Comparison of ENCODE assay signal across 2 cellular contexts in the genomic region with DNA sequence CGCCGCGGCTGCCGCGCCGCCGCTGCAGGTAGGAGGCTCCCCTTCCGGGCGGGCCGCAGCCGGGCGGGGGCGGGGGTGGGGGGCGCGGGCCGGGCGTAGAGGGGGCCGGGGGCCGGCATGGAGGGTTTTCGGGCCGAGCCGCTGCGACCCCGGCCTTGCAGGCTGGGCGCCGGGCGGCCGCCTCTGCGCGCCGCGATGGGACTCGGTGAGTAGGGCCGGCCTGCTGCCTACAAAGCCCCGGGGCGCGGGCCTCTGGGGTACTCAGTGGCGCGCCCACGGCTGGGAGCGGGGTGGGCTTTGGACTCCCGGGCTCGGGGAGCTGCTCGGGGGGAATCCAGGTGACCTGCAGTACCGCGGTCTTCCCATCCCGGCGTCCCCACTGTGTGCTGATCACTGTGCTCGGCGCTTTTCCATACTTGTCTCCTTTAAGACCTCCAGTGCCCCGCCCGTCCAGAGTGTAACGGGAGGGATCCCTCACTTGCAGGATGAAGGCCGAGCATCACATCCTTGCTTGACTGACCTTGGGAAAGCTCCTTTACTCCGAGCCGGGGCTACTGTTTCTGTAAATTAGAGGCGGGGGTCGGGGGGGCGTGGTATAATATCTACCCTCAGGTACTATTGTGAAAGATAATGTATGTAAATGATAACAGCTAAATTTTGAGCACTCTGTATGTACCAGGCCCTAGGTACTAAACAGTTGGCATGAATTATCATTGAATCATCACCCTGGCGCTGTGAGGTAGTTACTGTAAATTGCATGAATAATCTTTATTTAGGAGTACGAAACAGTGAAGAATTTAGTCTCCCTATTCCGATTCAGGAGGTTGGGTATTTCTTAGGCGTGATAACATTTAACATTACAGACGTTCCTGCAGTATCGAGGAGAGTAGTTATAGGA.
TF ChIP-seq lines count a peak whose summit lies in the region.

No MANE protein-coding gene starts in this region.

TF ChIP-seq in GM23338, 12 proteins besides CTCF, POLR2A, EP300 and RAD21:
- TF ChIP-seq EZH2 (IDR thresholded peaks at IDR 0.05; ENCODE audit: low read depth, unreplicated experiment) = no peak
- 0 out of 2 replicates have a peak, but pooled peaks have one; percentile 31 for TF ChIP-seq POLR2AphosphoS5 (IDR thresholded peaks at IDR 0.05; ENCODE audit: low read depth)

TF ChIP-seq in HepG2, 621 proteins besides CTCF, POLR2A, EP300 and RAD21 (continues in another document):
- TF ChIP-seq PTBP1 (IDR thresholded peaks at IDR 0.05; ENCODE audit: low read depth, low read length, poor library complexity, severe bottlenecking) (no peak), RORA (CRISPR knock-in tag; IDR thresholded peaks at IDR 0.05) (no peak), SALL2 (CRISPR knock-in tag; IDR thresholded peaks at IDR 0.05) (no peak), SMAD3 (CRISPR knock-in tag; IDR thresholded peaks at IDR 0.05) (no peak), ZNF460 (CRISPR knock-in tag; IDR thresholded peaks at IDR 0.05; ENCODE audit: borderline replicate concordance) (no peak), RFX5 (IDR thresholded peaks at IDR 0.05; ENCODE audit: low read depth, low read length) (no peak), ZNF703 (CRISPR knock-in tag; IDR thresholded peaks at IDR 0.05; ENCODE audit: borderline replicate concordance) (no peak), ATF7 (IDR thresholded peaks at IDR 0.05) (no peak), ATF7 (CRISPR knock-in tag; IDR thresholded peaks at IDR 0.05) (no peak), BORCS8-MEF2B (CRISPR knock-in tag; IDR thresholded peaks at IDR 0.05) (0 out of 2 replicates have a peak, but pooled peaks have one; percentile 25), GATAD2A (CRISPR knock-in tag; IDR thresholded peaks at IDR 0.05) (no peak), ZKSCAN1 (IDR thresholded peaks at IDR 0.05; ENCODE audit: low read length) (peak; percentile 75), FOXO4 (CRISPR knock-in tag; conservative IDR thresholded peaks at IDR 0.05) (no peak), ZNF776 (CRISPR knock-in tag; IDR thresholded peaks at IDR 0.05) (no peak), ZNF3 (CRISPR knock-in tag; IDR thresholded peaks at IDR 0.05) (no peak), ZNF251 (CRISPR knock-in tag; IDR thresholded peaks at IDR 0.05) (no peak), ATF5 (CRISPR knock-in tag; IDR thresholded peaks at IDR 0.05; ENCODE audit: low read depth) (no peak), MBNL3 (CRISPR knock-in tag; conservative IDR thresholded peaks at IDR 0.05) (no peak), NPAS2 (CRISPR knock-in tag; IDR thresholded peaks at IDR 0.05; ENCODE audit: borderline replicate concordance) (no peak), ZFAT (CRISPR knock-in tag; conservative IDR thresholded peaks at IDR 0.05) (no peak), WIZ (CRISPR knock-in tag; IDR thresholded peaks at IDR 0.05) (no peak), DNMT3B (CRISPR knock-in tag; conservative IDR thresholded peaks at IDR 0.05) (no peak), ZFP41 (CRISPR knock-in tag; IDR thresholded peaks at IDR 0.05; ENCODE audit: borderline replicate concordance) (no peak), ZNF34 (CRISPR knock-in tag; IDR thresholded peaks at IDR 0.05; ENCODE audit: borderline replicate concordance) (no peak), HMGA1 (CRISPR knock-in tag; conservative IDR thresholded peaks at IDR 0.05) (no peak), THAP7 (CRISPR knock-in tag; IDR thresholded peaks at IDR 0.05) (no peak), PHF8 (CRISPR knock-in tag; IDR thresholded peaks at IDR 0.05) (peak; percentile 64; the same call in 1 of the 2 replicates), PREB (CRISPR knock-in tag; IDR thresholded peaks at IDR 0.05) (no peak), TEAD3 (CRISPR knock-in tag; optimal IDR thresholded peaks at IDR 0.05; ENCODE audit: borderline replicate concordance) (no peak), ZNF274 (CRISPR knock-in tag; IDR thresholded peaks at IDR 0.05) (peak; percentile 49; the same call in 1 of the 2 replicates), SNAI1 (CRISPR knock-in tag; IDR thresholded peaks at IDR 0.05; ENCODE audit: borderline replicate concordance) (no peak), CENPT (CRISPR knock-in tag; IDR thresholded peaks at IDR 0.05; ENCODE audit: low read depth) (no peak), YY1 (IDR thresholded peaks at IDR 0.05; ENCODE audit: insufficient read depth, insufficient replicate concordance, low read depth, low read length) (peak; percentile 26), ZNF768 (CRISPR knock-in tag; IDR thresholded peaks at IDR 0.05) (0 out of 2 replicates have a peak, but pooled peaks have one; percentile 43), ZFP37 (CRISPR knock-in tag; IDR thresholded peaks at IDR 0.05; ENCODE audit: borderline replicate concordance) (no peak), KDM1A (CRISPR knock-in tag; IDR thresholded peaks at IDR 0.05) (no peak), RERE (CRISPR knock-in tag; IDR thresholded peaks at IDR 0.05; ENCODE audit: low read depth) (no peak), NFYC (CRISPR knock-in tag; IDR thresholded peaks at IDR 0.05) (no peak)
- TF ChIP-seq, protein P1, sequence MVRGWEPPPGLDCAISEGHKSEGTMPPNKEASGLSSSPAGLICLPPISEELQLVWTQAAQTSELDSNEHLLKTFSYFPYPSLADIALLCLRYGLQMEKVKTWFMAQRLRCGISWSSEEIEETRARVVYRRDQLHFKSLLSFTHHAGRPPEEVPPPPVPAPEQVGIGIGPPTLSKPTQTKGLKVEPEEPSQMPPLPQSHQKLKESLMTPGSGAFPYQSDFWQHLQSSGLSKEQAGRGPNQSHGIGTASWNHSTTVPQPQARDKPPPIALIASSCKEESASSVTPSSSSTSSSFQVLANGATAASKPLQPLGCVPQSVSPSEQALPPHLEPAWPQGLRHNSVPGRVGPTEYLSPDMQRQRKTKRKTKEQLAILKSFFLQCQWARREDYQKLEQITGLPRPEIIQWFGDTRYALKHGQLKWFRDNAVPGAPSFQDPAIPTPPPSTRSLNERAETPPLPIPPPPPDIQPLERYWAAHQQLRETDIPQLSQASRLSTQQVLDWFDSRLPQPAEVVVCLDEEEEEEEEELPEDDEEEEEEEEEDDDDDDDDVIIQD (CRISPR knock-in tag; IDR thresholded peaks at IDR 0.05; ENCODE audit: low read depth) = no peak
- TF ChIP-seq, protein P2, sequence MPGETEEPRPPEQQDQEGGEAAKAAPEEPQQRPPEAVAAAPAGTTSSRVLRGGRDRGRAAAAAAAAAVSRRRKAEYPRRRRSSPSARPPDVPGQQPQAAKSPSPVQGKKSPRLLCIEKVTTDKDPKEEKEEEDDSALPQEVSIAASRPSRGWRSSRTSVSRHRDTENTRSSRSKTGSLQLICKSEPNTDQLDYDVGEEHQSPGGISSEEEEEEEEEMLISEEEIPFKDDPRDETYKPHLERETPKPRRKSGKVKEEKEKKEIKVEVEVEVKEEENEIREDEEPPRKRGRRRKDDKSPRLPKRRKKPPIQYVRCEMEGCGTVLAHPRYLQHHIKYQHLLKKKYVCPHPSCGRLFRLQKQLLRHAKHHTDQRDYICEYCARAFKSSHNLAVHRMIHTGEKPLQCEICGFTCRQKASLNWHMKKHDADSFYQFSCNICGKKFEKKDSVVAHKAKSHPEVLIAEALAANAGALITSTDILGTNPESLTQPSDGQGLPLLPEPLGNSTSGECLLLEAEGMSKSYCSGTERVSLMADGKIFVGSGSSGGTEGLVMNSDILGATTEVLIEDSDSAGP (CRISPR knock-in tag; IDR thresholded peaks at IDR 0.05; ENCODE audit: borderline replicate concordance) = peak; percentile 94
- TF ChIP-seq, protein P3, sequence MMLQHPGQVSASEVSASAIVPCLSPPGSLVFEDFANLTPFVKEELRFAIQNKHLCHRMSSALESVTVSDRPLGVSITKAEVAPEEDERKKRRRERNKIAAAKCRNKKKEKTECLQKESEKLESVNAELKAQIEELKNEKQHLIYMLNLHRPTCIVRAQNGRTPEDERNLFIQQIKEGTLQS (CRISPR knock-in tag; IDR thresholded peaks at IDR 0.05) = no peak
- TF ChIP-seq, protein P4, sequence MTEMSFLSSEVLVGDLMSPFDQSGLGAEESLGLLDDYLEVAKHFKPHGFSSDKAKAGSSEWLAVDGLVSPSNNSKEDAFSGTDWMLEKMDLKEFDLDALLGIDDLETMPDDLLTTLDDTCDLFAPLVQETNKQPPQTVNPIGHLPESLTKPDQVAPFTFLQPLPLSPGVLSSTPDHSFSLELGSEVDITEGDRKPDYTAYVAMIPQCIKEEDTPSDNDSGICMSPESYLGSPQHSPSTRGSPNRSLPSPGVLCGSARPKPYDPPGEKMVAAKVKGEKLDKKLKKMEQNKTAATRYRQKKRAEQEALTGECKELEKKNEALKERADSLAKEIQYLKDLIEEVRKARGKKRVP (CRISPR knock-in tag; IDR thresholded peaks at IDR 0.05) = no peak
- TF ChIP-seq, protein P5, sequence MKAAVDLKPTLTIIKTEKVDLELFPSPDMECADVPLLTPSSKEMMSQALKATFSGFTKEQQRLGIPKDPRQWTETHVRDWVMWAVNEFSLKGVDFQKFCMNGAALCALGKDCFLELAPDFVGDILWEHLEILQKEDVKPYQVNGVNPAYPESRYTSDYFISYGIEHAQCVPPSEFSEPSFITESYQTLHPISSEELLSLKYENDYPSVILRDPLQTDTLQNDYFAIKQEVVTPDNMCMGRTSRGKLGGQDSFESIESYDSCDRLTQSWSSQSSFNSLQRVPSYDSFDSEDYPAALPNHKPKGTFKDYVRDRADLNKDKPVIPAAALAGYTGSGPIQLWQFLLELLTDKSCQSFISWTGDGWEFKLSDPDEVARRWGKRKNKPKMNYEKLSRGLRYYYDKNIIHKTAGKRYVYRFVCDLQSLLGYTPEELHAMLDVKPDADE (CRISPR knock-in tag; IDR thresholded peaks at IDR 0.05) = no peak
